17 cellular contexts compared by ENCODE assay signal in genomic region chr2:105294046-105294445, GRCh38. TPM values are rescaled to one million over a fixed set of nuclear protein-coding genes. Genes with fewer than 3 reads are reported as not detected.
"Had no signal": no experiment of that assay in that cellular context is flagged by ENCODE, and none has a peak within 500 bp of the region (broad histone marks: within the 10 kb centered on the region; RNA-seq: fewer than 3 reads in every experiment).

No MANE protein-coding gene starts in this region.

- H3K9me3 ChIP-seq: ascending aorta, esophagus muscularis mucosa, ovary, transverse colon had no signal

- DNase-seq: activated CD4-positive, alpha-beta T cell treated with anti-CD3 and anti-CD28 coated beads, Interleukin-2, amount 10 ng/mL, durations not matched to agents 24 days and 14 days; activated naive CD4-positive, alpha-beta T cell treated with Interleukin-2 at 50 U/mL for 16 hours; activated naive CD8-positive, alpha-beta T cell treated with anti-CD3 and anti-CD28 coated beads, Interleukin-2, amount 50 U/mL, for 24 hours; effector memory CD8-positive, alpha-beta T cell; immature natural killer cell; left colon; small intestine; T1000; transverse colon had no signal

- FAIRE-seq: small intestine had no signal

- H3K4me1 Mint-ChIP-seq: activated naive CD8-positive, alpha-beta T cell treated with anti-CD3 and anti-CD28 coated beads, Interleukin-2, amount 50 U/mL, for 24 hours; WTC11 had no signal

- H3K27me3 Mint-ChIP-seq: activated CD4-positive, alpha-beta T cell treated with anti-CD3 and anti-CD28 coated beads, Interleukin-2, amount 10 ng/mL, durations not matched to agents 24 days and 14 days; activated naive CD8-positive, alpha-beta T cell treated with anti-CD3 and anti-CD28 coated beads, Interleukin-2, amount 50 U/mL, for 24 hours; effector memory CD8-positive, alpha-beta T cell had no signal

- H3K27ac ChIP-seq: ascending aorta, coronary artery, esophagus muscularis mucosa, ovary, transverse colon had no signal

- H3K4me3 Mint-ChIP-seq: activated CD4-positive, alpha-beta T cell treated with anti-CD3 and anti-CD28 coated beads, Interleukin-2, amount 10 ng/mL, durations not matched to agents 24 days and 14 days; activated naive CD8-positive, alpha-beta T cell treated with anti-CD3 and anti-CD28 coated beads, Interleukin-2, amount 50 U/mL, for 24 hours; activated T-helper 1 cell treated with anti-CD3 and anti-CD28 coated beads, Interleukin-12 subunit alpha, Interleukin-12 subunit beta, Interleukin-2, Interleukin-4 antibody, amounts not matched to agents 30 ng/mL and 10 ng/mL and 1 ng/mL, durations not matched to agents 14 hours and 24 hours and 36 hours; effector memory CD8-positive, alpha-beta T cell; immature natural killer cell; WTC11 had no signal

- H3K4me1 ChIP-seq: ascending aorta, esophagus muscularis mucosa, transverse colon had no signal

- H3K27me3 ChIP-seq: ascending aorta, esophagus muscularis mucosa, ovary, transverse colon had no signal

- ATAC-seq: activated naive CD8-positive, alpha-beta T cell treated with anti-CD3 and anti-CD28 coated beads, Interleukin-2, amount 50 U/mL, for 24 hours had no signal

- H3K4me3 ChIP-seq: ascending aorta, coronary artery, esophagus muscularis mucosa, ovary, transverse colon had no signal

- H3K9me3 Mint-ChIP-seq: activated CD4-positive, alpha-beta T cell treated with anti-CD3 and anti-CD28 coated beads, Interleukin-2, amount 10 ng/mL, durations not matched to agents 24 days and 14 days; activated naive CD8-positive, alpha-beta T cell treated with anti-CD3 and anti-CD28 coated beads, Interleukin-2, amount 50 U/mL, for 24 hours; activated T-helper 1 cell treated with anti-CD3 and anti-CD28 coated beads, Interleukin-12 subunit alpha, Interleukin-12 subunit beta, Interleukin-2, Interleukin-4 antibody, amounts not matched to agents 30 ng/mL and 10 ng/mL and 1 ng/mL, durations not matched to agents 14 hours and 24 hours and 36 hours; effector memory CD8-positive, alpha-beta T cell; immature natural killer cell; WTC11 had no signal

- H3K27ac Mint-ChIP-seq: activated CD4-positive, alpha-beta T cell treated with anti-CD3 and anti-CD28 coated beads, Interleukin-2, amount 10 ng/mL, durations not matched to agents 24 days and 14 days; activated naive CD8-positive, alpha-beta T cell treated with anti-CD3 and anti-CD28 coated beads, Interleukin-2, amount 50 U/mL, for 24 hours; activated T-helper 1 cell treated with anti-CD3 and anti-CD28 coated beads, Interleukin-12 subunit alpha, Interleukin-12 subunit beta, Interleukin-2, Interleukin-4 antibody, amounts not matched to agents 30 ng/mL and 10 ng/mL and 1 ng/mL, durations not matched to agents 14 hours and 24 hours and 36 hours; WTC11 had no signal

- H3K36me3 ChIP-seq: ovary had no signal

RNA-seq across cellular contexts. Expression of gene GPR45, which starts 52.5 kb away (rescaled TPM):
- total RNA-seq: activated CD4-positive, alpha-beta T cell treated with anti-CD3 and anti-CD28 coated beads, Interleukin-2, amount 10 ng/mL, durations not matched to agents 24 days and 14 days; activated T-helper 1 cell treated with anti-CD3 and anti-CD28 coated beads, Interleukin-12 subunit alpha, Interleukin-12 subunit beta, Interleukin-2, Interleukin-4 antibody, amounts not matched to agents 30 ng/mL and 10 ng/mL and 1 ng/mL, durations not matched to agents 14 hours and 24 hours and 36 hours; ascending aorta; esophagus muscularis mucosa; fibroblast of villous mesenchyme; left colon; lung microvascular endothelial cell; ovary; transverse colon; WTC11 had no signal
- polyA plus RNA-seq: immature natural killer cell, ovary had no signal
